ENCODE assay signal across 33 cellular contexts in genomic region chr6:30397697-30398096, GRCh38. TPM values are rescaled to one million over a fixed set of nuclear protein-coding genes. Genes with fewer than 3 reads are reported as not detected.
DNase-seq lines count a peak whose midpoint lies in the region; ATAC-seq and TF ChIP-seq lines count a peak whose summit lies in the region.
"Had no signal": no experiment of that assay in that cellular context is flagged by ENCODE, and none has a peak within 500 bp of the region (broad histone marks: within the 10 kb centered on the region; RNA-seq: fewer than 3 reads in every experiment).

No MANE protein-coding gene starts in this region.

- H3K9me3 ChIP-seq in A673 (ENCODE audit: low read depth, low read length, poor library complexity, severe bottlenecking) = no peaks in the 10 kb centered on the region
- H3K9me3 ChIP-seq: ascending aorta, BLaER1, colonic mucosa, pancreas, Peyer's patch, SJCRH30, tibial nerve had no signal

- no peak overlapping the region for H3K4me3 Mint-ChIP-seq in activated CD4-positive, alpha-beta T cell treated with anti-CD3 and anti-CD28 coated beads, Interleukin-2, amount 10 ng/mL, durations not matched to agents 24 days and 14 days
- H3K4me3 Mint-ChIP-seq in WTC11 = no peak overlapping the region
- H3K4me3 Mint-ChIP-seq: activated naive CD8-positive, alpha-beta T cell treated with anti-CD3 and anti-CD28 coated beads, Interleukin-2, amount 10 ng/mL, durations not matched to agents 7 days and 5 days; nephron had no signal

- H3K36me3 ChIP-seq in H7 (replicated peaks; ENCODE audit: control insufficient read depth, insufficient read depth, low read length) = no peaks in the 10 kb centered on the region
- H3K36me3 ChIP-seq in A673 (ENCODE audit: insufficient read depth, low read length, poor library complexity, severe bottlenecking) = no peaks in the 10 kb centered on the region
- H3K36me3 ChIP-seq: ascending aorta, BLaER1, cardiac muscle cell, colonic mucosa, pancreas, Peyer's patch, SJCRH30, tibial nerve had no signal

- no peak overlapping the region for H3K27ac Mint-ChIP-seq in activated CD4-positive, alpha-beta T cell treated with anti-CD3 and anti-CD28 coated beads, Interleukin-2, amount 10 ng/mL, durations not matched to agents 24 days and 14 days
- no peak overlapping the region for H3K27ac Mint-ChIP-seq in WTC11
- H3K27ac Mint-ChIP-seq: activated naive CD8-positive, alpha-beta T cell treated with anti-CD3 and anti-CD28 coated beads, Interleukin-2, amount 10 ng/mL, durations not matched to agents 7 days and 5 days; nephron had no signal

- POLR2A ChIA-PET in WTC11 (lab: Charles Lee) (interaction anchor here (0.6 kb wide), 1 partner anchor 347 kb away, joined by 4 read pairs; no protein-coding TSS in a partner anchor), A673 (lab: Charles Lee; ENCODE audit: low non-redundant PET) (no interaction called here)

- no peak for TF ChIP-seq CTCF in WTC11 (IDR thresholded peaks at IDR 0.05)
- no peak for TF ChIP-seq CTCF in A673 (conservative IDR thresholded peaks at IDR 0.05; ENCODE audit: low read depth, low read length)

- H3K27ac ChIP-seq in A673 (ENCODE audit: low read depth, low read length, poor library complexity, severe bottlenecking) = no peak overlapping the region
- H3K27ac ChIP-seq: ascending aorta, BLaER1, cardiac muscle cell, colonic mucosa, foreskin keratinocyte, pancreas, Peyer's patch, SJCRH30, tibial nerve had no signal

- BruUV-seq in A673 (replicated peaks; lab: Mats Ljungman, UMichigan) = no TSS peak

- H3K4me1 ChIP-seq in A673 (ENCODE audit: insufficient read depth, low read length, poor library complexity, severe bottlenecking) = no peaks in the 10 kb centered on the region
- H3K4me1 ChIP-seq: ascending aorta, colonic mucosa, pancreas, SJCRH30, tibial nerve had no signal

- H3K36me3 Mint-ChIP-seq in activated CD4-positive, alpha-beta T cell treated with anti-CD3 and anti-CD28 coated beads, Interleukin-2, amount 10 ng/mL, durations not matched to agents 24 days and 14 days (ENCODE audit: low read depth) = no peaks in the 10 kb centered on the region
- no peaks in the 10 kb centered on the region for H3K36me3 Mint-ChIP-seq in WTC11
- H3K36me3 Mint-ChIP-seq: activated naive CD8-positive, alpha-beta T cell treated with anti-CD3 and anti-CD28 coated beads, Interleukin-2, amount 10 ng/mL, durations not matched to agents 7 days and 5 days had no signal

- H3K27me3 Mint-ChIP-seq in activated CD4-positive, alpha-beta T cell treated with anti-CD3 and anti-CD28 coated beads, Interleukin-2, amount 10 ng/mL, durations not matched to agents 24 days and 14 days = peaks cover 42% of the 10 kb centered on the region
- peaks cover 44% of the 10 kb centered on the region for H3K27me3 Mint-ChIP-seq in WTC11 (ENCODE audit: low read depth)

- peak; percentile 55 for ATAC-seq in WTC11

- H3K4me1 Mint-ChIP-seq in activated CD4-positive, alpha-beta T cell treated with anti-CD3 and anti-CD28 coated beads, Interleukin-2, amount 10 ng/mL, durations not matched to agents 24 days and 14 days = peaks cover 6% of the 10 kb centered on the region
- H3K4me1 Mint-ChIP-seq in WTC11 = 0 out of 2 replicates have a peak, but pooled peaks cover 7% of the 10 kb centered on the region
- H3K4me1 Mint-ChIP-seq: activated naive CD8-positive, alpha-beta T cell treated with anti-CD3 and anti-CD28 coated beads, Interleukin-2, amount 10 ng/mL, durations not matched to agents 7 days and 5 days; nephron had no signal

- CTCF ChIA-PET in WTC11 (lab: Charles Lee) (interaction anchor here (0.6 to 4.3 kb wide), 26 partner anchors 9 to 294 kb away, joined by 3 to 75 read pairs (median 5); partner anchors contain the start of gene TRIM39), A673 (lab: Charles Lee) (interaction anchor here (0.6 to 0.8 kb wide), 3 partner anchors 38 to 179 kb away, joined by 3 to 9 read pairs (median 4); no protein-coding TSS in a partner anchor)

- DNase-seq in activated CD4-positive, alpha-beta T cell treated with anti-CD3 and anti-CD28 coated beads, Interleukin-2, amount 10 ng/mL, durations not matched to agents 24 days and 14 days = peak; percentile 55
- no peak for DNase-seq in activated CD4-positive, alpha-beta T cell treated with anti-CD3 and anti-CD28 coated beads, Interleukin-2, amount 50 U/mL, for 48 hours
- DNase-seq in H7 (peak; percentile 43), WTC11 (ENCODE audit: low spot score) (peak; percentile 31), NCI-H510A treated with DMSO at 0.1 percent for 48 hours (lab: John Stamatoyannopoulos, UW) (no peak), A673 (ENCODE audit: low spot score) (no peak)
- no peak for DNase-seq in activated T-cell treated with anti-CD3 and anti-CD28 coated beads, Interleukin-2, amount 50 U/mL, for 1 hour
- DNase-seq: activated CD4-positive, CD25-positive, alpha-beta regulatory T cell treated with anti-CD3 and anti-CD28 coated beads, Interleukin-2, amount 50 U/mL, for 72 hours; activated gamma-delta T cell; activated naive CD8-positive, alpha-beta T cell treated with anti-CD3 and anti-CD28 coated beads, Interleukin-2, amount 10 ng/mL, durations not matched to agents 7 days and 5 days; activated T-cell treated with anti-CD3 and anti-CD28 coated beads for 4 hours; colonic mucosa; COR-L47; effector memory CD4-positive, alpha-beta T cell; foreskin keratinocyte; GOT3; left cardiac atrium; NCI-H2029 treated with DMSO at 0.1 percent for 48 hours; NCI-H226; NK-92 treated with Interleukin-12 subunit alpha and Interleukin-12 subunit beta, amount 100 ng/mL, for 24 hours; pancreas; Peyer's patch; retina; SJCRH30; stimulated activated CD4-positive, alpha-beta T cell treated with anti-CD3 and anti-CD28 coated beads, Interleukin-1b, Interleukin-23, amount 100 ng/mL, for 48 hours; stimulated activated CD8-positive, alpha-beta memory T cell treated with anti-CD3 and anti-CD28 coated beads, Interleukin-4, amount 100 ng/mL, for 48 hours; T-helper 1 cell had no signal

- H3K4me3 ChIP-seq in H7 (ENCODE audit: insufficient read depth, low read depth, low read length) = no peak overlapping the region
- H3K4me3 ChIP-seq in A673 (ENCODE audit: low read depth, low read length, poor library complexity, severe bottlenecking) = no peak overlapping the region
- H3K4me3 ChIP-seq: ascending aorta, BLaER1, cardiac muscle cell, colonic mucosa, pancreas, Peyer's patch, SJCRH30, smooth muscle cell, tibial nerve had no signal

- intact Hi-C loops in activated CD4-positive, alpha-beta T cell treated with anti-CD3 and anti-CD28 coated beads, Interleukin-2, amount 10 ng/mL, durations not matched to agents 24 days and 14 days (cut with micrococcal nuclease) = loop anchor here (1.0 to 5.0 kb wide), 4 partner anchors 40 to 295 kb away; no protein-coding TSS in a partner anchor
- intact Hi-C loops in A673 (cut with micrococcal nuclease; ENCODE audit: unreplicated experiment) = loop anchor here (2.0 to 10.0 kb wide), 4 partner anchors 41 to 293 kb away; no protein-coding TSS in a partner anchor

- H3K9me3 Mint-ChIP-seq in activated CD4-positive, alpha-beta T cell treated with anti-CD3 and anti-CD28 coated beads, Interleukin-2, amount 10 ng/mL, durations not matched to agents 24 days and 14 days = no peaks in the 10 kb centered on the region
- no peaks in the 10 kb centered on the region for H3K9me3 Mint-ChIP-seq in WTC11
- H3K9me3 Mint-ChIP-seq: activated naive CD8-positive, alpha-beta T cell treated with anti-CD3 and anti-CD28 coated beads, Interleukin-2, amount 10 ng/mL, durations not matched to agents 7 days and 5 days; nephron had no signal

- H3K27me3 ChIP-seq in H7 (ENCODE audit: control insufficient read depth, insufficient read depth, low read length) = peaks cover 2% of the 10 kb centered on the region; the same call in 1 of the 2 replicates
- peaks cover 29% of the 10 kb centered on the region for H3K27me3 ChIP-seq in A673 (replicated peaks; ENCODE audit: insufficient read depth, low read depth, low read length, poor library complexity)
- H3K27me3 ChIP-seq: ascending aorta, BLaER1, colonic mucosa, pancreas, Peyer's patch, SJCRH30 had no signal

TF ChIP-seq in WTC11, 78 proteins besides CTCF, POLR2A, EP300 and RAD21 (continues in another document):
- no peak for TF ChIP-seq NFE2L1 (CRISPR knock-in tag; IDR thresholded peaks at IDR 0.05)
- no peak for TF ChIP-seq ATF6 (CRISPR knock-in tag; IDR thresholded peaks at IDR 0.05)

RNA-seq across cellular contexts. Expression of gene RPP21, which starts 52.7 kb away (rescaled TPM):
- total RNA-seq in activated CD4-positive, alpha-beta T cell treated with anti-CD3 and anti-CD28 coated beads, Interleukin-2, amount 10 ng/mL, durations not matched to agents 24 days and 14 days = 45.0 and 48.0 TPM in 2 replicates
- 87.2 and 103 TPM in 2 replicates for total RNA-seq in H7 (2014; rRNA removed; shearing (Covaris generic))
- total RNA-seq in WTC11 (2021) = 64.1 to 75.5 TPM (median 72.8 TPM) in 3 replicates
- 65.1 and 65.9 TPM in 2 replicates for total RNA-seq in A673 (2021)

Comparison
In these comparisons a context has a peak if more than half of its experiments do, and no peak if none do; other contexts are left out.
1. DNase-seq: peak in activated CD4-positive, alpha-beta T cell treated with anti-CD3 and anti-CD28 coated beads, Interleukin-2, amount 10 ng/mL, durations not matched to agents 24 days and 14 days (single experiment), H7 (single experiment) and WTC11 (single experiment); none in activated CD4-positive, alpha-beta T cell treated with anti-CD3 and anti-CD28 coated beads, Interleukin-2, amount 50 U/mL, for 48 hours (0 of 2), NCI-H510A treated with DMSO at 0.1 percent for 48 hours (single experiment), activated T-cell treated with anti-CD3 and anti-CD28 coated beads, Interleukin-2, amount 50 U/mL, for 1 hour (single experiment) and A673 (single experiment).